In genomic region chr1:229101475-229101874, GRCh38 we compare ENCODE assay signal across 2 cellular contexts.
TF ChIP-seq lines count a peak whose summit lies in the region.

No MANE protein-coding gene starts in this region.

TF ChIP-seq in HEK293, 187 proteins besides CTCF, POLR2A, EP300 and RAD21:
- no peak for TF ChIP-seq BCL11A (tag by site-specific recombination; IDR thresholded peaks at IDR 0.05; ENCODE audit: low read depth)
- TF ChIP-seq ZNF202 (tag by site-specific recombination; IDR thresholded peaks at IDR 0.05; ENCODE audit: borderline replicate concordance), result no peak
- peak; percentile 69 for TF ChIP-seq ZIC2 (tag by site-specific recombination; IDR thresholded peaks at IDR 0.05)
- TF ChIP-seq ZBTB20 (tag by site-specific recombination; IDR thresholded peaks at IDR 0.05), result no peak
- no peak for TF ChIP-seq ZNF701 (tag by site-specific recombination; IDR thresholded peaks at IDR 0.05)
- TF ChIP-seq ZNF341 (tag by site-specific recombination; IDR thresholded peaks at IDR 0.05; ENCODE audit: low read depth), result 0 out of 2 replicates have a peak, but pooled peaks have one; percentile 12
- TF ChIP-seq, protein P1, sequence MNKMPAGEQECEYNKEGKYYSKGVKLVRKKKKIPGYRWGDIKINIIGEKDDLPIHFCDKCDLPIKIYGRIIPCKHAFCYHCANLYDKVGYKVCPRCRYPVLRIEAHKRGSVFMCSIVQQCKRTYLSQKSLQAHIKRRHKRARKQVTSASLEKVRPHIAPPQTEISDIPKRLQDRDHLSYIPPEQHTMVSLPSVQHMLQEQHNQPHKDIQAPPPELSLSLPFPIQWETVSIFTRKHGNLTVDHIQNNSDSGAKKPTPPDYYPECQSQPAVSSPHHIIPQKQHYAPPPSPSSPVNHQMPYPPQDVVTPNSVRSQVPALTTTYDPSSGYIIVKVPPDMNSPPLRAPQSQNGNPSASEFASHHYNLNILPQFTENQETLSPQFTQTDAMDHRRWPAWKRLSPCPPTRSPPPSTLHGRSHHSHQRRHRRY (tag by site-specific recombination; IDR thresholded peaks at IDR 0.05), result no peak
- TF ChIP-seq, protein P2, sequence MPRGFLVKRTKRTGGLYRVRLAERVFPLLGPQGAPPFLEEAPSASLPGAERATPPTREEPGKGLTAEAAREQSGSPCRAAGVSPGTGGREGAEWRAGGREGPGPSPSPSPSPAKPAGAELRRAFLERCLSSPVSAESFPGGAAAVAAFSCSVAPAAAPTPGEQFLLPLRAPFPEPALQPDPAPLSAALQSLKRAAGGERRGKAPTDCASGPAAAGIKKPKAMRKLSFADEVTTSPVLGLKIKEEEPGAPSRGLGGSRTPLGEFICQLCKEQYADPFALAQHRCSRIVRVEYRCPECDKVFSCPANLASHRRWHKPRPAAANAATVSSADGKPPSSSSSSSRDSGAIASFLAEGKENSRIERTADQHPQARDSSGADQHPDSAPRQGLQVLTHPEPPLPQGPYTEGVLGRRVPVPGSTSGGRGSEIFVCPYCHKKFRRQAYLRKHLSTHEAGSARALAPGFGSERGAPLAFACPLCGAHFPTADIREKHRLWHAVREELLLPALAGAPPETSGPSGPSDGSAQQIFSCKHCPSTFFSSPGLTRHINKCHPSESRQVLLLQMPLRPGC (tag by site-specific recombination; IDR thresholded peaks at IDR 0.05), result no peak
- TF ChIP-seq ZNF148 (tag by site-specific recombination; IDR thresholded peaks at IDR 0.05; ENCODE audit: borderline replicate concordance), result no peak
TF ChIP-seq in HEK293: peak in this region for 2.

TF ChIP-seq in H1, 55 proteins besides CTCF, POLR2A, EP300 and RAD21:
- no peak for TF ChIP-seq CTBP2 (IDR thresholded peaks at IDR 0.05; ENCODE audit: borderline replicate concordance, insufficient read depth, insufficient read length, low read length)
- TF ChIP-seq JUND (IDR thresholded peaks at IDR 0.05; ENCODE audit: low read length), result no peak
- TF ChIP-seq FOSL1 (IDR thresholded peaks at IDR 0.05; ENCODE audit: insufficient read depth, low read depth, low read length), result no peak
- no peak for TF ChIP-seq EZH2 (IDR thresholded peaks at IDR 0.05; ENCODE audit: low read depth, low read length, severe bottlenecking)
- TF ChIP-seq KDM1A (IDR thresholded peaks at IDR 0.05; ENCODE audit: borderline replicate concordance, low read length), result no peak
- TF ChIP-seq TCF12 (IDR thresholded peaks at IDR 0.05; ENCODE audit: low read depth, low read length), result no peak
- TF ChIP-seq CHD1 (IDR thresholded peaks at IDR 0.05; ENCODE audit: low read depth, low read length), result no peak
- no peak for TF ChIP-seq SIN3A (conservative IDR thresholded peaks at IDR 0.05 in 1 of 2, IDR thresholded peaks at IDR 0.05 in 1 of 2; ENCODE audit: low read depth in 1 of 2, low read length in 2 of 2)
- TF ChIP-seq, protein P3, sequence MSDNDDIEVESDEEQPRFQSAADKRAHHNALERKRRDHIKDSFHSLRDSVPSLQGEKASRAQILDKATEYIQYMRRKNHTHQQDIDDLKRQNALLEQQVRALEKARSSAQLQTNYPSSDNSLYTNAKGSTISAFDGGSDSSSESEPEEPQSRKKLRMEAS (IDR thresholded peaks at IDR 0.05), result no peak
- TF ChIP-seq GTF2F1 (IDR thresholded peaks at IDR 0.05; ENCODE audit: borderline replicate concordance, low read depth, low read length), result no peak
- TF ChIP-seq E2F6 (IDR thresholded peaks at IDR 0.05), result no peak
- TF ChIP-seq HDAC6 (IDR thresholded peaks at IDR 0.05; ENCODE audit: low read depth, low read length), result no peak
- TF ChIP-seq TAF1 (IDR thresholded peaks at IDR 0.05; ENCODE audit: low read depth, low read length), result no peak
- TF ChIP-seq TAF7 (optimal IDR thresholded peaks at IDR 0.05; ENCODE audit: borderline replicate concordance, low read depth, low read length), result no peak
- no peak for TF ChIP-seq CEBPB (IDR thresholded peaks at IDR 0.05; ENCODE audit: low read depth, low read length)
- no peak for TF ChIP-seq POU5F1 (IDR thresholded peaks at IDR 0.05; ENCODE audit: low read depth, low read length)
- no peak for TF ChIP-seq RBBP5 (IDR thresholded peaks at IDR 0.05; ENCODE audit: borderline replicate concordance, low read depth, low read length)
